Comparison of ENCODE assay signal across 1 cellular context in genomic region chr2:26008851-26009566, GRCh38.
TF ChIP-seq lines count a peak whose summit lies in the region.

No MANE protein-coding gene starts in this region.

TF ChIP-seq in A549, 52 proteins besides CTCF, POLR2A, EP300 and RAD21 (continued from another document):
- TF ChIP-seq USF2 (IDR thresholded peaks at IDR 0.05) (no peak), KDM1A (IDR thresholded peaks at IDR 0.05; ENCODE audit: low read depth) (no peak), MAFK (IDR thresholded peaks at IDR 0.05; ENCODE audit: partially characterized antibody) (peak; percentile 97), ZSCAN20 (CRISPR knock-in tag; IDR thresholded peaks at IDR 0.05) (no peak), FOSL2 (IDR thresholded peaks at IDR 0.05) (peak; percentile 48; the same call in 1 of the 2 replicates), FOSL2 (CRISPR knock-in tag; IDR thresholded peaks at IDR 0.05) (peak; percentile 64), HEYL (CRISPR knock-in tag; IDR thresholded peaks at IDR 0.05) (0 out of 2 replicates have a peak, but pooled peaks have one; percentile 56), MAX (IDR thresholded peaks at IDR 0.05) (peak; percentile 35), BHLHE40 (IDR thresholded peaks at IDR 0.05; ENCODE audit: low read depth, low read length) (no peak), JUNB (IDR thresholded peaks at IDR 0.05) (peak; percentile 61), RFX5 (IDR thresholded peaks at IDR 0.05) (no peak), FOSB (CRISPR knock-in tag; IDR thresholded peaks at IDR 0.05) (no peak), HOXB13 (CRISPR knock-in tag; IDR thresholded peaks at IDR 0.05; ENCODE audit: low read depth) (peak; percentile 64; the same call in 1 of the 2 replicates), HDAC2 (IDR thresholded peaks at IDR 0.05) (no peak), JUN (IDR thresholded peaks at IDR 0.05) (peak; percentile 29 to 68; a peak in 3 of 5 replicates), NR3C1 (IDR thresholded peaks at IDR 0.05) (no peak), SMC3 (IDR thresholded peaks at IDR 0.05) (no peak)
